In the genomic region with DNA sequence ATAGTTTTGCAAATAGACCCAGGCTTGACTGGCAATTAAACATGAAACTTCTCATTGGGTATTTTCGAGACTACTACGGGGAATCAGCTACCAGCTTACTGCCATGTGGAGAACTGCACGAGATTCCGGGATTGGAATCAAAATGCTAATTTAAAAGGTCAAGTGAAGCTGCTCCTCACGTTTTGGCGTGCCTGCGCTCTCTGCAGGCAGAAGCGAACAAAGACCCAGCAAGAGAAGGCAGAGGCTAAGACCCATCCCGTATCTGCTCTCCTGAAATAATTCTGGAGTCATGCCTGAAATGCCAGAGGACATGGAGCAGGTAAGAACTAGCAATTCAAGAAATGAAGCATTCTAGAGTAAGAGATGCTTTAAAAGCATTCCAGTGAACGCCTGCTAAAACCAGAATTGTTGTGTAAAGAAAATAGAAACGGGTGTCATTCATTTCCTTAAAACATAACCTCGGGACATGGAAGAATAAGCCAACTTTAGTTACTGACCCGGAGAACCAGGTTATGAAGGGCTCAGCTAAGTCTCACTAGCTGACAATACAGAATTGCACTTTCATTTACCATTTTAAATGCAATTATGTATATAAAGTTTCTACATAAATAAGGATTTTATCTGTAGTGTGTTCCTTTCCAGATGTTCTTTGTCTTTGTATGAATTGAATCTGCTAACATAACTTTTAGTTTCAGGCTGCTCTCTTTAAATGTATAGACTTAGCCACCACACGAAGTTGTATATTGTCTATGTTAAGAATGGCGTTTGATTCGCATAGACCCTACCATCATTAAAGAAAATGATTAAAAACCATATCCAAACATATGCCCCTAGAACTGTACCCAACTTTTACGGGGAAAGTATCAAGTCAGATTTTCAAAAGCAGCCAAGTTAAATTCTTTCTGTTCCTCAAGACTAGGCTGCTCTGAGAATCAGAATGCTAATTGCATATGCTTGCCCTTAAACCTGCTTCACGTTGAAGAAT, we compare ENCODE assay signal across 8 cellular contexts. TPM values are rescaled to one million over a fixed set of nuclear protein-coding genes. Genes with fewer than 3 reads are reported as not detected.
DNase-seq lines count a peak whose midpoint lies in the region; ATAC-seq and TF ChIP-seq lines count a peak whose summit lies in the region.

No MANE protein-coding gene starts in this region.

- CTCF ChIA-PET in AG04450 (lab: Charles Lee) = interaction anchor here (0.6 to 4.6 kb wide), 6 partner anchors 11 to 39 kb away, joined by 3 to 27 read pairs (median 3); no protein-coding TSS in a partner anchor
- CTCF ChIA-PET in activated CD8-positive, alpha-beta T cell treated with anti-CD3 and anti-CD28 coated beads, Interleukin-2, amount 10 ng/mL, durations not matched to agents 7 days and 5 days (lab: Charles Lee) = interaction anchor here (1.4 to 4.1 kb wide), 4 partner anchors 15 to 61 kb away, joined by 3 to 25 read pairs (median 5); a partner anchor contains a TSS

- peak; percentile 50 for TF ChIP-seq CTCF in AG04450 (IDR thresholded peaks at IDR 0.05; ENCODE audit: low read depth, low read length)
- peak; percentile 58 for TF ChIP-seq CTCF in epithelial cell of proximal tubule (conservative IDR thresholded peaks at IDR 0.05; ENCODE audit: low read depth, low read length)

- no peaks in the 10 kb centered on the region for H3K27me3 Mint-ChIP-seq in activated CD8-positive, alpha-beta T cell treated with anti-CD3 and anti-CD28 coated beads, Interleukin-2, amount 10 ng/mL, durations not matched to agents 7 days and 5 days (ENCODE audit: low read depth)

- peak overlapping the region; percentile 96 for H3K4me3 Mint-ChIP-seq in activated CD8-positive, alpha-beta T cell treated with anti-CD3 and anti-CD28 coated beads, Interleukin-2, amount 10 ng/mL, durations not matched to agents 7 days and 5 days

- H3K4me1 ChIP-seq in mononuclear cell (ENCODE audit: insufficient read depth, low read length) = peaks cover 30% of the 10 kb centered on the region

- H3K4me3 ChIP-seq in AG04450 (ENCODE audit: low read depth, low read length) = peak overlapping the region; percentile 88
- peak overlapping the region; percentile 69 for H3K4me3 ChIP-seq in epithelial cell of proximal tubule (ENCODE audit: low read depth, low read length)
- H3K4me3 ChIP-seq in mononuclear cell (ENCODE audit: low read length) = peak overlapping the region; percentile 58

- H3K9me3 Mint-ChIP-seq in activated CD8-positive, alpha-beta T cell treated with anti-CD3 and anti-CD28 coated beads, Interleukin-2, amount 10 ng/mL, durations not matched to agents 7 days and 5 days (ENCODE audit: insufficient read depth) = no peaks in the 10 kb centered on the region

- peak overlapping the region; percentile 88 for H3K27ac ChIP-seq in AG04450 (ENCODE audit: low read depth, low read length)

- no peak for DNase-seq in AG04450 (ENCODE audit: low read depth, low spot score)
- peak; percentile 74 for DNase-seq in NCI-H2227 (lab: John Stamatoyannopoulos, UW; ENCODE audit: unreplicated experiment)
- peak; percentile 50 for DNase-seq in activated CD8-positive, alpha-beta T cell treated with anti-CD3 and anti-CD28 coated beads, Interleukin-2, amount 10 ng/mL, durations not matched to agents 7 days and 5 days
- no peak for DNase-seq in epithelial cell of proximal tubule (ENCODE audit: low read depth)
- peak; percentile 76 for DNase-seq in superior temporal gyrus (ENCODE audit: extremely low spot score)

- peaks cover 15% of the 10 kb centered on the region for H3K36me3 Mint-ChIP-seq in activated CD8-positive, alpha-beta T cell treated with anti-CD3 and anti-CD28 coated beads, Interleukin-2, amount 10 ng/mL, durations not matched to agents 7 days and 5 days (ENCODE audit: low read depth)

- no peaks in the 10 kb centered on the region for H3K9me3 ChIP-seq in AG04450 (ENCODE audit: control insufficient read depth, insufficient read depth, low read length)
- no peaks in the 10 kb centered on the region for H3K9me3 ChIP-seq in mononuclear cell (ENCODE audit: low read depth, low read length)

- H3K27me3 ChIP-seq in AG04450 (ENCODE audit: control insufficient read depth, insufficient read depth, low read length) (no peaks in the 10 kb centered on the region), mononuclear cell (ENCODE audit: insufficient read depth, low read length) (no peaks in the 10 kb centered on the region)

- peaks cover 23% of the 10 kb centered on the region for H3K4me1 Mint-ChIP-seq in activated CD8-positive, alpha-beta T cell treated with anti-CD3 and anti-CD28 coated beads, Interleukin-2, amount 10 ng/mL, durations not matched to agents 7 days and 5 days (ENCODE audit: low read depth)

- peak overlapping the region; percentile 97 for H3K27ac Mint-ChIP-seq in activated CD8-positive, alpha-beta T cell treated with anti-CD3 and anti-CD28 coated beads, Interleukin-2, amount 10 ng/mL, durations not matched to agents 7 days and 5 days

- ATAC-seq in GM18909 (IDR thresholded peaks at IDR 0.05; ENCODE audit: poor library complexity, unreplicated experiment) (peak; percentile 16), GM19452 (IDR thresholded peaks at IDR 0.05; ENCODE audit: unreplicated experiment) (no peak)
- no peak for ATAC-seq in activated CD8-positive, alpha-beta T cell treated with anti-CD3 and anti-CD28 coated beads, Interleukin-2, amount 10 ng/mL, durations not matched to agents 7 days and 5 days

- POLR2A ChIA-PET in AG04450 (lab: Yijun Ruan, JAX) = interaction anchor here (2.3 kb wide), 1 partner anchor 43 kb away, joined by 13 read pairs; a partner anchor contains a TSS
- POLR2A ChIA-PET in activated CD8-positive, alpha-beta T cell treated with anti-CD3 and anti-CD28 coated beads, Interleukin-2, amount 10 ng/mL, durations not matched to agents 7 days and 5 days (lab: Charles Lee) = interaction anchor here (1.0 to 9.9 kb wide), 3 partner anchors 11 to 43 kb away, joined by 3 to 185 read pairs (median 4); a partner anchor contains a TSS

RNA-seq across cellular contexts. Expression of a gene that starts 2.0 kb away (rescaled TPM):
- 59.5 and 86.4 TPM in 2 replicates for polyA plus RNA-seq in AG04450 (2011; rRNA removed)
- 54.3 and 61.9 TPM in 2 replicates for polyA minus RNA-seq in AG04450 (2011; rRNA and poly(A)+ RNA removed)
- 10 to 100 TPM; 69.4 to 74.1 TPM for total RNA-seq in activated CD8-positive, alpha-beta T cell treated with anti-CD3 and anti-CD28 coated beads, Interleukin-2, amount 10 ng/mL, durations not matched to agents 7 days and 5 days
- total RNA-seq in epithelial cell of proximal tubule (46.3 and 64.7 TPM in 2 replicates), mononuclear cell (35.8 TPM)

RNA-seq across cellular contexts. Expression of a gene that starts 43.0 kb away (rescaled TPM):
- 6.3 and 12.5 TPM in 2 replicates for polyA plus RNA-seq in AG04450 (2011; rRNA removed)
- 1.6 and 2.5 TPM in 2 replicates for polyA minus RNA-seq in AG04450 (2011; rRNA and poly(A)+ RNA removed)
- total RNA-seq in activated CD8-positive, alpha-beta T cell treated with anti-CD3 and anti-CD28 coated beads, Interleukin-2, amount 10 ng/mL, durations not matched to agents 7 days and 5 days = 10 to 100 TPM; 85.8 to 87.7 TPM
- total RNA-seq in epithelial cell of proximal tubule (19.5 and 54.4 TPM in 2 replicates), mononuclear cell (0.84 TPM)

RNA-seq across cellular contexts. Expression of a gene that starts 43.5 kb away (rescaled TPM):
- 3.8 and 5.6 TPM in 2 replicates for polyA plus RNA-seq in AG04450 (2011; rRNA removed)
- 1.4 and 1.8 TPM in 2 replicates for polyA minus RNA-seq in AG04450 (2011; rRNA and poly(A)+ RNA removed)
- total RNA-seq in activated CD8-positive, alpha-beta T cell treated with anti-CD3 and anti-CD28 coated beads, Interleukin-2, amount 10 ng/mL, durations not matched to agents 7 days and 5 days = 10 to 100 TPM; 37.3 to 43.4 TPM
- 4.6 and 11.1 TPM in 2 replicates for total RNA-seq in epithelial cell of proximal tubule
- 11.4 TPM for total RNA-seq in mononuclear cell

Comparison
In these comparisons a context has a peak if more than half of its experiments do, and no peak if none do; other contexts are left out.
1. DNase-seq: peak in NCI-H2227 (single experiment), activated CD8-positive, alpha-beta T cell treated with anti-CD3 and anti-CD28 coated beads, Interleukin-2, amount 10 ng/mL, durations not matched to agents 7 days and 5 days (single experiment) and superior temporal gyrus (single experiment); none in AG04450 (single experiment) and epithelial cell of proximal tubule (single experiment).
2. RNA of a gene that starts 43.0 kb away (total RNA-seq): 85.8 to 87.7 TPM in activated CD8-positive, alpha-beta T cell treated with anti-CD3 and anti-CD28 coated beads, Interleukin-2, amount 10 ng/mL, durations not matched to agents 7 days and 5 days and 19.5 to 54.4 TPM in epithelial cell of proximal tubule; 0.84 TPM in mononuclear cell (single experiment); every median in the first group is over 10 times any median in the second.
3. Peak in every context shown above with its lines, with median percentiles within 50 percentile points of each other: H3K4me3 ChIP-seq.